1 cellular context compared by ENCODE assay signal in the genomic region with DNA sequence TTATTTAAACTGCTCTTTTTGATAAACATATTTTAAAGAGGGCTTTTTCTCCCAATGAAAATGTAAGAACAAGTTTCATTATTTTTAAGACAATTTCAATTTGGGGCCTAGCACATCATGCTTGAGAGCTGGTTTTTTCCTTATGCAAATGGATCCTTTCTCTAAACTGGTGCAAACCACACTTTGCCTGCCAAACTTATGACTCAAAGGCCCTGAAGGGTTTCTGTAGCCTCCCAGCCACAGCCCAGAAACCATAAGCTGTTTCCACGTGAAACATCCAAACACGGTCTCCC.
TF ChIP-seq lines count a peak whose summit lies in the region.

No MANE protein-coding gene starts in this region.

TF ChIP-seq in HepG2, 621 proteins besides CTCF, POLR2A, EP300 and RAD21 (continued from another document):
- TF ChIP-seq, protein P1, sequence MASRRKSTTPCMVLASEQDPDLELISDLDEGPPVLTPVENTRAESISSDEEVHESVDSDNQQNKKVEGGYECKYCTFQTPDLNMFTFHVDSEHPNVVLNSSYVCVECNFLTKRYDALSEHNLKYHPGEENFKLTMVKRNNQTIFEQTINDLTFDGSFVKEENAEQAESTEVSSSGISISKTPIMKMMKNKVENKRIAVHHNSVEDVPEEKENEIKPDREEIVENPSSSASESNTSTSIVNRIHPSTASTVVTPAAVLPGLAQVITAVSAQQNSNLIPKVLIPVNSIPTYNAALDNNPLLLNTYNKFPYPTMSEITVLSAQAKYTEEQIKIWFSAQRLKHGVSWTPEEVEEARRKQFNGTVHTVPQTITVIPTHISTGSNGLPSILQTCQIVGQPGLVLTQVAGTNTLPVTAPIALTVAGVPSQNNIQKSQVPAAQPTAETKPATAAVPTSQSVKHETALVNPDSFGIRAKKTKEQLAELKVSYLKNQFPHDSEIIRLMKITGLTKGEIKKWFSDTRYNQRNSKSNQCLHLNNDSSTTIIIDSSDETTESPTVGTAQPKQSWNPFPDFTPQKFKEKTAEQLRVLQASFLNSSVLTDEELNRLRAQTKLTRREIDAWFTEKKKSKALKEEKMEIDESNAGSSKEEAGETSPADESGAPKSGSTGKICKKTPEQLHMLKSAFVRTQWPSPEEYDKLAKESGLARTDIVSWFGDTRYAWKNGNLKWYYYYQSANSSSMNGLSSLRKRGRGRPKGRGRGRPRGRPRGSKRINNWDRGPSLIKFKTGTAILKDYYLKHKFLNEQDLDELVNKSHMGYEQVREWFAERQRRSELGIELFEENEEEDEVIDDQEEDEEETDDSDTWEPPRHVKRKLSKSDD (CRISPR knock-in tag; IDR thresholded peaks at IDR 0.05; ENCODE audit: low read depth): 0 out of 2 replicates have a peak, but pooled peaks have one; percentile 6
- TF ChIP-seq KAT8 (CRISPR knock-in tag; IDR thresholded peaks at IDR 0.05): peak; percentile 7; the same call in 1 of the 2 replicates
- TF ChIP-seq ATAD3A (CRISPR knock-in tag; IDR thresholded peaks at IDR 0.05): no peak
- no peak for TF ChIP-seq ZNF766 (CRISPR knock-in tag; IDR thresholded peaks at IDR 0.05; ENCODE audit: borderline replicate concordance)
- 0 out of 2 replicates have a peak, but pooled peaks have one; percentile 61 for TF ChIP-seq EHMT2 (IDR thresholded peaks at IDR 0.05; ENCODE audit: borderline replicate concordance, low read depth, low read length)
- TF ChIP-seq, protein P2, sequence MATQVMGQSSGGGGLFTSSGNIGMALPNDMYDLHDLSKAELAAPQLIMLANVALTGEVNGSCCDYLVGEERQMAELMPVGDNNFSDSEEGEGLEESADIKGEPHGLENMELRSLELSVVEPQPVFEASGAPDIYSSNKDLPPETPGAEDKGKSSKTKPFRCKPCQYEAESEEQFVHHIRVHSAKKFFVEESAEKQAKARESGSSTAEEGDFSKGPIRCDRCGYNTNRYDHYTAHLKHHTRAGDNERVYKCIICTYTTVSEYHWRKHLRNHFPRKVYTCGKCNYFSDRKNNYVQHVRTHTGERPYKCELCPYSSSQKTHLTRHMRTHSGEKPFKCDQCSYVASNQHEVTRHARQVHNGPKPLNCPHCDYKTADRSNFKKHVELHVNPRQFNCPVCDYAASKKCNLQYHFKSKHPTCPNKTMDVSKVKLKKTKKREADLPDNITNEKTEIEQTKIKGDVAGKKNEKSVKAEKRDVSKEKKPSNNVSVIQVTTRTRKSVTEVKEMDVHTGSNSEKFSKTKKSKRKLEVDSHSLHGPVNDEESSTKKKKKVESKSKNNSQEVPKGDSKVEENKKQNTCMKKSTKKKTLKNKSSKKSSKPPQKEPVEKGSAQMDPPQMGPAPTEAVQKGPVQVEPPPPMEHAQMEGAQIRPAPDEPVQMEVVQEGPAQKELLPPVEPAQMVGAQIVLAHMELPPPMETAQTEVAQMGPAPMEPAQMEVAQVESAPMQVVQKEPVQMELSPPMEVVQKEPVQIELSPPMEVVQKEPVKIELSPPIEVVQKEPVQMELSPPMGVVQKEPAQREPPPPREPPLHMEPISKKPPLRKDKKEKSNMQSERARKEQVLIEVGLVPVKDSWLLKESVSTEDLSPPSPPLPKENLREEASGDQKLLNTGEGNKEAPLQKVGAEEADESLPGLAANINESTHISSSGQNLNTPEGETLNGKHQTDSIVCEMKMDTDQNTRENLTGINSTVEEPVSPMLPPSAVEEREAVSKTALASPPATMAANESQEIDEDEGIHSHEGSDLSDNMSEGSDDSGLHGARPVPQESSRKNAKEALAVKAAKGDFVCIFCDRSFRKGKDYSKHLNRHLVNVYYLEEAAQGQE (IDR thresholded peaks at IDR 0.05; ENCODE audit: borderline replicate concordance in 1 of 2, low read depth in 1 of 2, low read length in 2 of 2): 0 out of 4 replicates have a peak, but pooled peaks of 1 of the 2 experiments have one; percentile 4
- TF ChIP-seq, protein P3, sequence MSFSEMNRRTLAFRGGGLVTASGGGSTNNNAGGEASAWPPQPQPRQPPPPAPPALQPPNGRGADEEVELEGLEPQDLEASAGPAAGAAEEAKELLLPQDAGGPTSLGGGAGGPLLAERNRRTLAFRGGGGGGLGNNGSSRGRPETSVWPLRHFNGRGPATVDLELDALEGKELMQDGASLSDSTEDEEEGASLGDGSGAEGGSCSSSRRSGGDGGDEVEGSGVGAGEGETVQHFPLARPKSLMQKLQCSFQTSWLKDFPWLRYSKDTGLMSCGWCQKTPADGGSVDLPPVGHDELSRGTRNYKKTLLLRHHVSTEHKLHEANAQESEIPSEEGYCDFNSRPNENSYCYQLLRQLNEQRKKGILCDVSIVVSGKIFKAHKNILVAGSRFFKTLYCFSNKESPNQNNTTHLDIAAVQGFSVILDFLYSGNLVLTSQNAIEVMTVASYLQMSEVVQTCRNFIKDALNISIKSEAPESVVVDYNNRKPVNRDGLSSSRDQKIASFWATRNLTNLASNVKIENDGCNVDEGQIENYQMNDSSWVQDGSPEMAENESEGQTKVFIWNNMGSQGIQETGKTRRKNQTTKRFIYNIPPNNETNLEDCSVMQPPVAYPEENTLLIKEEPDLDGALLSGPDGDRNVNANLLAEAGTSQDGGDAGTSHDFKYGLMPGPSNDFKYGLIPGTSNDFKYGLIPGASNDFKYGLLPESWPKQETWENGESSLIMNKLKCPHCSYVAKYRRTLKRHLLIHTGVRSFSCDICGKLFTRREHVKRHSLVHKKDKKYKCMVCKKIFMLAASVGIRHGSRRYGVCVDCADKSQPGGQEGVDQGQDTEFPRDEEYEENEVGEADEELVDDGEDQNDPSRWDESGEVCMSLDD (CRISPR knock-in tag; IDR thresholded peaks at IDR 0.05; ENCODE audit: borderline replicate concordance): 0 out of 2 replicates have a peak, but pooled peaks have one; percentile 4
TF ChIP-seq in HepG2: peak in this region for 8.
